ENCODE assay signal across 19 cellular contexts in the genomic region with DNA sequence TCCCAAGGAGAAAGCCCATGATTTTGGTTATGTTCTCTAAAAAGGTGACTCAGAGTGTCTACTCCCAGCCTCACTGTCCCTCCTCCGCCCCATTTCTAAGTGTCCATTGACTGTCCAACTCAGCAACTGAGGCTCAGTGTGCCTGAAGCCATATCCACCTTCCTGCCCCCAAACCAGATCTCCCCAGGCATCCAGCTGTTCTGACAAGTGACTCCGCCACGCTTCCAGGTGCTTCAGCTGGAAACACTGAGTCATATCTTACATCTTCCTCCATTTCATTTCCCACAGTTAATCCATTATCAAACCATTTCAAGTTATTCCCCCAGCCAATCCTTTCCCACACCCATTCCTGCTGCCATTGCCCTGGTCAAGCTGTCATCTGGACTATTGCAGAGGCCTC. TPM values are rescaled to one million over a fixed set of nuclear protein-coding genes. Genes with fewer than 3 reads are reported as not detected.
DNase-seq lines count a peak whose midpoint lies in the region; ATAC-seq, FAIRE-seq and TF ChIP-seq lines count a peak whose summit lies in the region.
"Had no signal": no experiment of that assay in that cellular context is flagged by ENCODE, and none has a peak within 500 bp of the region (broad histone marks: within the 10 kb centered on the region; RNA-seq: fewer than 3 reads in every experiment).

No MANE protein-coding gene starts in this region.

- peak overlapping the region; percentile 19 for H3K4me3 Mint-ChIP-seq in T-helper 17 cell

- no peak for DNase-seq in T-helper 17 cell
- peak; percentile 53 for DNase-seq in keratinocyte (ENCODE audit: low read depth, low spot score)
- peak in 1 of 2 donors; percentile 13 for DNase-seq in trophoblast cell
- no peak for DNase-seq in NCI-H748 treated with DMSO at 0.1 percent for 48 hours (lab: John Stamatoyannopoulos, UW)
- no peak for DNase-seq in NCI-H1092 (lab: John Stamatoyannopoulos, UW)
- no peak for DNase-seq in HTR-8/SVneo (ENCODE audit: insufficient read length, low spot score)
- no peak for DNase-seq in NCI-H1417 treated with DMSO at 0.1 percent for 48 hours (lab: John Stamatoyannopoulos, UW)
- DNase-seq: EL, GF-D8, Karpas-422, NCI-H1436 treated with DMSO at 0.1 percent for 48 hours, NCI-H1930, NCI-H510A, NCI-H774, SIG-M5 had no signal

- peak overlapping the region; percentile 99 for H3K4me2 ChIP-seq in BLaER1
- no peak overlapping the region for H3K4me2 ChIP-seq in keratinocyte (ENCODE audit: control insufficient read depth, extremely low read depth, insufficient read depth, low read depth, low read length)
- no peak overlapping the region for H3K4me2 ChIP-seq in trophoblast cell (ENCODE audit: low read length)
- H3K4me2 ChIP-seq: SK-N-SH had no signal

- no peak overlapping the region for H3K4me3 ChIP-seq in BLaER1
- H3K4me3 ChIP-seq in keratinocyte (ENCODE audit: control insufficient read depth in 2 of 3, extremely low read depth in 1 of 3, insufficient read depth in 2 of 3, low read depth in 1 of 3, low read length in 3 of 3): no peak overlapping the region
- no peak overlapping the region for H3K4me3 ChIP-seq in trophoblast cell (ENCODE audit: low read depth, low read length)

- H3K27me3 ChIP-seq in BLaER1 (no peaks in the 10 kb centered on the region), keratinocyte (ENCODE audit: control insufficient read depth, extremely low read depth, insufficient read depth, low read length) (no peaks in the 10 kb centered on the region), trophoblast cell (ENCODE audit: insufficient read depth, low read length) (no peaks in the 10 kb centered on the region)

- peaks cover 4% of the 10 kb centered on the region for H3K4me1 Mint-ChIP-seq in T-helper 17 cell

- dilution Hi-C loops in keratinocyte (cut with MboI; ENCODE audit: extremely low pct_ligation_motif_present, low sequenced_read_pairs): no loop called here

- no peak overlapping the region for H2BK5ac ChIP-seq in trophoblast cell (ENCODE audit: low read depth, low read length, poor library complexity)

- no peak overlapping the region for H3K27ac Mint-ChIP-seq in T-helper 17 cell

- no peak overlapping the region for H2BK120ac ChIP-seq in trophoblast cell (ENCODE audit: insufficient read depth, low read length, poor library complexity)

- H3K27ac ChIP-seq in BLaER1 (no peak overlapping the region), keratinocyte (ENCODE audit: control insufficient read depth, insufficient read depth, low read length) (no peak overlapping the region), trophoblast cell (ENCODE audit: low read depth, low read length) (no peak overlapping the region)

- no peaks in the 10 kb centered on the region for H4K20me1 ChIP-seq in BLaER1
- H4K20me1 ChIP-seq in keratinocyte (ENCODE audit: control insufficient read depth, extremely low read depth, insufficient read depth, low read length): peaks cover 4% of the 10 kb centered on the region

- H3K23ac ChIP-seq in trophoblast cell (ENCODE audit: low read length): no peak overlapping the region

- no CpG with 5 or more reads among the region's 3 CpGs for WGBS in trophoblast cell (ENCODE audit: extremely low coverage, insufficient coverage, insufficient read length)

- no peak overlapping the region for H4K91ac ChIP-seq in trophoblast cell (ENCODE audit: low read depth, low read length)

- H4K12ac ChIP-seq in trophoblast cell (ENCODE audit: low read depth, low read length): no peak overlapping the region

- H3K9me3 ChIP-seq in BLaER1 (no peaks in the 10 kb centered on the region), T-helper 17 cell (ENCODE audit: control insufficient read depth, low read length, poor library complexity, severe bottlenecking) (no peaks in the 10 kb centered on the region), keratinocyte (ENCODE audit: control insufficient read depth, low read depth, low read length) (no peaks in the 10 kb centered on the region), trophoblast cell (ENCODE audit: insufficient read depth, low read depth, low read length) (no peaks in the 10 kb centered on the region)
- H3K9me3 ChIP-seq: SK-N-SH had no signal

- no peaks in the 10 kb centered on the region for H3K36me3 ChIP-seq in BLaER1
- no peaks in the 10 kb centered on the region for H3K36me3 ChIP-seq in keratinocyte (ENCODE audit: control insufficient read depth in 2 of 2, extremely low read depth in 1 of 2, insufficient read depth in 2 of 2, low read length in 2 of 2)
- H3K36me3 ChIP-seq in trophoblast cell (ENCODE audit: control insufficient read depth in 1 of 2, insufficient read depth in 2 of 2, low read length in 2 of 2): no peaks in the 10 kb centered on the region

- peak overlapping the region; percentile 16 for H2BK12ac ChIP-seq in trophoblast cell (ENCODE audit: low read length)

- peaks cover 56% of the 10 kb centered on the region for H3K4me1 ChIP-seq in BLaER1
- no peaks in the 10 kb centered on the region for H3K4me1 ChIP-seq in keratinocyte (ENCODE audit: control insufficient read depth, extremely low read depth, insufficient read depth, low read length)
- H3K4me1 ChIP-seq in trophoblast cell (ENCODE audit: control insufficient read depth in 1 of 2, insufficient read depth in 2 of 2, low read length in 2 of 2): peaks cover 8 to 20% of the 10 kb centered on the region in 2 experiments

- H4K8ac ChIP-seq in trophoblast cell (ENCODE audit: low read depth, low read length): no peak overlapping the region

- no peak overlapping the region for H2AK5ac ChIP-seq in trophoblast cell (ENCODE audit: low read length)

- H3K9ac ChIP-seq in BLaER1: no peak overlapping the region
- no peak overlapping the region for H3K9ac ChIP-seq in keratinocyte (ENCODE audit: control insufficient read depth, extremely low read depth, insufficient read depth, low read length)
- no peak overlapping the region for H3K9ac ChIP-seq in trophoblast cell (ENCODE audit: low read length)
- H3K9ac ChIP-seq: SK-N-SH had no signal

- no peak overlapping the region for H3K14ac ChIP-seq in trophoblast cell (ENCODE audit: low read length)

- ATAC-seq in T-helper 17 cell: no peak
- ATAC-seq: Panc1 had no signal

- peak; percentile 23 for FAIRE-seq in keratinocyte (lab: Jason Lieb, UNC)
- no peak for FAIRE-seq in HTR-8/SVneo (lab: Jason Lieb, UNC)
- FAIRE-seq: A204.1 had no signal

- peaks cover 5% of the 10 kb centered on the region for H3K36me3 Mint-ChIP-seq in T-helper 17 cell (ENCODE audit: low read depth)

- peaks cover 36% of the 10 kb centered on the region for H3K27me3 Mint-ChIP-seq in T-helper 17 cell

- no peak overlapping the region for H2AFZ ChIP-seq in keratinocyte (ENCODE audit: control insufficient read depth, low read length)
- no peak overlapping the region for H2AFZ ChIP-seq in trophoblast cell (ENCODE audit: insufficient read depth, low read length, poor library complexity)

- no peak for TF ChIP-seq CTCF in keratinocyte (optimal IDR thresholded peaks at IDR 0.05 in 1 of 3, IDR thresholded peaks at IDR 0.05 in 1 of 3, conservative IDR thresholded peaks at IDR 0.05 in 1 of 3; ENCODE audit: extremely low read depth in 1 of 3, insufficient read depth in 2 of 3, low read length in 3 of 3)

- H3K18ac ChIP-seq in trophoblast cell (ENCODE audit: low read length): no peak overlapping the region

- H3K79me1 ChIP-seq in trophoblast cell (ENCODE audit: low read length): peaks cover 4% of the 10 kb centered on the region

- H3K4ac ChIP-seq in trophoblast cell (ENCODE audit: low read depth, low read length): no peak overlapping the region

- no peaks in the 10 kb centered on the region for H3K79me2 ChIP-seq in keratinocyte (ENCODE audit: control insufficient read depth, insufficient read depth, low read length)
- peaks cover 5% of the 10 kb centered on the region for H3K79me2 ChIP-seq in trophoblast cell (ENCODE audit: control insufficient read depth, insufficient read depth, low read length, poor library complexity)

- no peaks in the 10 kb centered on the region for H3K9me1 ChIP-seq in keratinocyte (ENCODE audit: control insufficient read depth, extremely low read depth, insufficient read depth, low read length)

RNA-seq across cellular contexts. Expression of a gene that starts 17.2 kb away (rescaled TPM):
- total RNA-seq in T-helper 17 cell: 1 to 10 TPM; 4.5 to 6.4 TPM
- polyA plus RNA-seq in keratinocyte: 8.4 to 11.8 TPM (median 11.4 TPM) in 3 replicates
- 14.4 TPM for polyA plus RNA-seq in keratinocyte (2011; ENCODE audit: low read depth)
- polyA plus RNA-seq in keratinocyte (2011; cell fraction: cytosol; rRNA removed): 5.7 and 7.5 TPM in 2 replicates
- polyA plus RNA-seq in keratinocyte (2011; cell fraction: nucleus; rRNA removed): 10.1 and 10.6 TPM in 2 replicates
- polyA plus RNA-seq in keratinocyte (2012; ENCODE audit: low replicate concordance): 10.9 and 13.9 TPM in 2 replicates
- 1.9 to 3.1 TPM (median 3.1 TPM) in 3 replicates for polyA minus RNA-seq in keratinocyte
- 5.2 TPM for polyA minus RNA-seq in keratinocyte (2011; cell fraction: cytosol; rRNA and poly(A)+ RNA removed)
- polyA minus RNA-seq in keratinocyte (2011; cell fraction: nucleus; rRNA and poly(A)+ RNA removed): 2.7 and 4.3 TPM in 2 replicates
- 28.9 and 31.1 TPM in 2 replicates for polyA plus RNA-seq in trophoblast cell (2013)
